Comparison of ENCODE assay signal across 19 cellular contexts in genomic region chr22:30127749-30128166, GRCh38. TPM values are rescaled to one million over a fixed set of nuclear protein-coding genes. Genes with fewer than 3 reads are reported as not detected.
A peak's percentile ranks its signal among the peaks of the same experiment; 100 is the strongest.
DNase-seq lines count a peak whose midpoint lies in the region; TF ChIP-seq lines count a peak whose summit lies in the region.
"Had no signal": no experiment of that assay in that cellular context is flagged by ENCODE, and none has a peak within 500 bp of the region (broad histone marks: within the 10 kb centered on the region; RNA-seq: fewer than 3 reads in every experiment).

No MANE protein-coding gene starts in this region.

- H3K4me1 ChIP-seq in esophagus squamous epithelium = no peaks in the 10 kb centered on the region

- H3K36me3 ChIP-seq in esophagus squamous epithelium = no peaks in the 10 kb centered on the region

- intact Hi-C loops in esophagus squamous epithelium (cut with DNase I) = no loop called here

- H3K4me3 ChIP-seq in NB4 (ENCODE audit: low read depth, low read length) (no peak overlapping the region), astrocyte of the cerebellum (ENCODE audit: low read depth, low read length) (no peak overlapping the region), esophagus squamous epithelium (no peak overlapping the region)

- no peak for TF ChIP-seq CTCF in NB4 (IDR thresholded peaks at IDR 0.05; ENCODE audit: low read depth, low read length)
- no peak for TF ChIP-seq CTCF in astrocyte of the cerebellum (IDR thresholded peaks at IDR 0.05; ENCODE audit: low read depth, low read length, missing control alignments)
- TF ChIP-seq CTCF in esophagus squamous epithelium (IDR thresholded peaks at IDR 0.05) = no peak

- H3K27me3 ChIP-seq in esophagus squamous epithelium = no peaks in the 10 kb centered on the region

- 65 to 74% methylated on average over 1 of the region's 1 CpG for WGBS in esophagus squamous epithelium, 2 donors

- no peak overlapping the region for H3K27ac ChIP-seq in esophagus squamous epithelium

- in situ Hi-C loops in astrocyte of the cerebellum (cut with HindIII; ENCODE audit: low sequenced_read_pairs) = no loop called here

- TF ChIP-seq POLR2A in NB4 (IDR thresholded peaks at IDR 0.05; ENCODE audit: extremely low read depth, insufficient read length) = no peak
- TF ChIP-seq POLR2A in esophagus squamous epithelium (IDR thresholded peaks at IDR 0.05) = no peak

- DNase-seq in EL (peak; percentile 70), NB4 (ENCODE audit: low read depth) (peak; percentile 28), astrocyte of the cerebellum (ENCODE audit: low read depth) (peak; percentile 6), non-pigmented ciliary epithelial cell (ENCODE audit: low read depth) (peak; percentile 40), NCI-H82 treated with DMSO at 0.1 percent for 48 hours (lab: John Stamatoyannopoulos, UW; ENCODE audit: unreplicated experiment) (no peak), NCI-H2227 treated with DMSO at 0.1 percent for 48 hours (lab: John Stamatoyannopoulos, UW) (no peak), esophagus squamous epithelium (lab: John Stamatoyannopoulos, UW) (no peak)
- DNase-seq: activated CD4-positive, alpha-beta T cell treated with anti-CD3 and anti-CD28 coated beads, Interleukin-2, amount 50 U/mL, for 1 hour; CD4-positive, CD25-positive, alpha-beta regulatory T cell; cerebellar nuclear complex; DND-41; hippocampal formation; KG1; NCI-H2029 treated with DMSO at 0.1 percent for 48 hours; stimulated activated naive CD4-positive, alpha-beta T cell treated with Interleukin-2 at 50 U/mL for 16 hours; T1000 had no signal

- no peaks in the 10 kb centered on the region for H3K9me3 ChIP-seq in esophagus squamous epithelium

RNA-seq across cellular contexts. Expression of gene HORMAD2, which starts 47.5 kb away (rescaled TPM):
- total RNA-seq in esophagus squamous epithelium = not detected
- total RNA-seq: CD4-positive, CD25-positive, alpha-beta regulatory T cell; endothelial cell of umbilical vein; progenitor cell of endocrine pancreas; ureter had no signal

Comparison
In these comparisons a context has a peak if more than half of its experiments do, and no peak if none do; other contexts are left out.
1. DNase-seq: peak in EL (single experiment), NB4 (single experiment), astrocyte of the cerebellum (single experiment) and non-pigmented ciliary epithelial cell (single experiment); none in NCI-H82 treated with DMSO at 0.1 percent for 48 hours (single experiment), NCI-H2227 treated with DMSO at 0.1 percent for 48 hours (single experiment) and esophagus squamous epithelium (single experiment).